In genomic region chr6:106519460-106520394, GRCh38 we compare ENCODE assay signal across 8 cellular contexts.
A peak's percentile ranks its signal among the peaks of the same experiment; 100 is the strongest.
DNase-seq lines count a peak whose midpoint lies in the region; ATAC-seq and TF ChIP-seq lines count a peak whose summit lies in the region.

No MANE protein-coding gene starts in this region.

- peak overlapping the region; percentile 67 for H3K4me3 ChIP-seq in adipocyte (ENCODE audit: low read length)
- H3K4me3 ChIP-seq in right lobe of liver, result no peak overlapping the region

- peaks cover 78 to 86% (median 78%) of the 10 kb centered on the region in 3 donors for H3K4me1 Mint-ChIP-seq in T-cell
- H3K4me1 Mint-ChIP-seq in stimulated activated naive CD8-positive, alpha-beta T cell treated with anti-CD3 and anti-CD28 coated beads, Interleukin-15, Interleukin-2, amounts not matched to agents 100 ng/mL and 50 ng/mL, for 24 hours (ENCODE audit: low read depth), result peaks cover 89% of the 10 kb centered on the region

- no peak for TF ChIP-seq POLR2A in right lobe of liver (IDR thresholded peaks at IDR 0.05)

- CTCF ChIA-PET in T-cell (lab: Charles Lee), result interaction anchor here in 1 of 2 donors (1.9 to 4.5 kb wide), 2 partner anchors 8 to 46 kb away, joined by 6 to 75 read pairs; no protein-coding TSS in a partner anchor

- DNase-seq in AG08396 (ENCODE audit: low spot score), result peak; percentile 78
- DNase-seq in T-cell, result peak; percentile 42 to 84 (median 74)
- peak; percentile 84 for DNase-seq in adipocyte (ENCODE audit: low read depth)
- DNase-seq in right lobe of liver, result peak in 1 of 3 donors; percentile 42
- DNase-seq in DMS153 treated with DMSO at 0.1 percent for 48 hours (lab: John Stamatoyannopoulos, UW; ENCODE audit: unreplicated experiment), result no peak

- ATAC-seq in GM19351 (IDR thresholded peaks at IDR 0.05; ENCODE audit: unreplicated experiment) (peak; percentile 47), HG03442 (IDR thresholded peaks at IDR 0.05; ENCODE audit: unreplicated experiment) (peak; percentile 58), T-cell (replicated peaks in 1 of 4) (peak; percentile 54 to 73 (median 70)), right lobe of liver (peak; percentile 62 to 78 (median 66))

- peaks cover 37% of the 10 kb centered on the region for H3K4me1 ChIP-seq in adipocyte (ENCODE audit: control insufficient read depth, insufficient read depth, low read length)
- H3K4me1 ChIP-seq in right lobe of liver, result peaks cover 0 to 7% (median 2%) of the 10 kb centered on the region in 4 donors

- intact Hi-C loops in right lobe of liver (cut with DNase I), result no loop called here

- peak overlapping the region in 2 of 3 donors; percentile 10 to 45 for H3K27ac ChIP-seq in right lobe of liver

- peak overlapping the region; percentile 88 to 94 (median 90) for H3K4me3 Mint-ChIP-seq in T-cell
- H3K4me3 Mint-ChIP-seq in stimulated activated naive CD8-positive, alpha-beta T cell treated with anti-CD3 and anti-CD28 coated beads, Interleukin-15, Interleukin-2, amounts not matched to agents 100 ng/mL and 50 ng/mL, for 24 hours, result peak overlapping the region; percentile 83

- H3K27ac Mint-ChIP-seq in T-cell, result peak overlapping the region; percentile 96 to 97
- peak overlapping the region; percentile 95 for H3K27ac Mint-ChIP-seq in stimulated activated naive CD8-positive, alpha-beta T cell treated with anti-CD3 and anti-CD28 coated beads, Interleukin-15, Interleukin-2, amounts not matched to agents 100 ng/mL and 50 ng/mL, for 24 hours

- H3K9ac ChIP-seq in adipocyte (ENCODE audit: low read length), result peak overlapping the region; percentile 72

- no peaks in the 10 kb centered on the region for H3K9me3 Mint-ChIP-seq in T-cell
- no peaks in the 10 kb centered on the region for H3K9me3 Mint-ChIP-seq in stimulated activated naive CD8-positive, alpha-beta T cell treated with anti-CD3 and anti-CD28 coated beads, Interleukin-15, Interleukin-2, amounts not matched to agents 100 ng/mL and 50 ng/mL, for 24 hours

- POLR2A ChIA-PET in T-cell (lab: Charles Lee), result interaction anchor here (0.5 to 1.3 kb wide), 5 partner anchors 9 to 1037 kb away, joined by 3 to 6 read pairs (median 5); no protein-coding TSS in a partner anchor

- H3K36me3 Mint-ChIP-seq in T-cell, result no peaks in the 10 kb centered on the region
- H3K36me3 Mint-ChIP-seq in stimulated activated naive CD8-positive, alpha-beta T cell treated with anti-CD3 and anti-CD28 coated beads, Interleukin-15, Interleukin-2, amounts not matched to agents 100 ng/mL and 50 ng/mL, for 24 hours (ENCODE audit: low read depth), result peaks cover 27% of the 10 kb centered on the region

- H3K36me3 ChIP-seq in adipocyte (ENCODE audit: control insufficient read depth, insufficient read depth, low read length, severe bottlenecking) (peaks cover 16% of the 10 kb centered on the region), right lobe of liver (no peaks in the 10 kb centered on the region)

- no peaks in the 10 kb centered on the region for H3K9me3 ChIP-seq in adipocyte (ENCODE audit: control insufficient read depth, low read length)
- no peaks in the 10 kb centered on the region for H3K9me3 ChIP-seq in right lobe of liver

- H3K27me3 ChIP-seq in adipocyte (replicated peaks; ENCODE audit: control insufficient read depth, insufficient read depth, low read length) (no peaks in the 10 kb centered on the region), right lobe of liver (no peaks in the 10 kb centered on the region)

- 58% methylated on average over 10 of the region's 14 CpGs for WGBS in right lobe of liver (ENCODE audit: insufficient coverage, low coverage, low lambda C conversion rate, missing lambda C conversion rate)

- no peak for TF ChIP-seq CTCF in right lobe of liver (IDR thresholded peaks at IDR 0.05)

- H3K27me3 Mint-ChIP-seq in T-cell, result no peaks in the 10 kb centered on the region
- H3K27me3 Mint-ChIP-seq in stimulated activated naive CD8-positive, alpha-beta T cell treated with anti-CD3 and anti-CD28 coated beads, Interleukin-15, Interleukin-2, amounts not matched to agents 100 ng/mL and 50 ng/mL, for 24 hours, result no peaks in the 10 kb centered on the region
